Comparison of ENCODE assay signal across 1 cellular context in genomic region chr5:175867587-175868347, GRCh38.
TF ChIP-seq lines count a peak whose summit lies in the region.

No MANE protein-coding gene starts in this region.

TF ChIP-seq in HepG2, 621 proteins besides CTCF, POLR2A, EP300 and RAD21 (continued from another document and continues in another):
- TF ChIP-seq ZC3H4 (CRISPR knock-in tag; IDR thresholded peaks at IDR 0.05; ENCODE audit: borderline replicate concordance) (no peak), JDP2 (CRISPR knock-in tag; IDR thresholded peaks at IDR 0.05; ENCODE audit: borderline replicate concordance) (no peak), ZNF329 (CRISPR knock-in tag; IDR thresholded peaks at IDR 0.05; ENCODE audit: low read depth) (no peak), FLYWCH1 (CRISPR knock-in tag; IDR thresholded peaks at IDR 0.05) (no peak), MLX (CRISPR knock-in tag; IDR thresholded peaks at IDR 0.05) (peak; percentile 80), SIX1 (CRISPR knock-in tag; IDR thresholded peaks at IDR 0.05; ENCODE audit: borderline replicate concordance) (0 out of 2 replicates have a peak, but pooled peaks have one; percentile 20), ZBTB7A (CRISPR knock-in tag; IDR thresholded peaks at IDR 0.05) (no peak), ZNF280D (CRISPR knock-in tag; IDR thresholded peaks at IDR 0.05) (peak; percentile 37; the same call in 1 of the 2 replicates), CCDC6 (CRISPR knock-in tag; IDR thresholded peaks at IDR 0.05) (peak; percentile 31; the same call in 1 of the 2 replicates), ZNF367 (CRISPR knock-in tag; IDR thresholded peaks at IDR 0.05; ENCODE audit: borderline replicate concordance) (no peak), MIER2 (CRISPR knock-in tag; IDR thresholded peaks at IDR 0.05) (peak; percentile 94), ZNF224 (CRISPR knock-in tag; IDR thresholded peaks at IDR 0.05) (no peak), ZNF160 (CRISPR knock-in tag; IDR thresholded peaks at IDR 0.05) (no peak), ZFP36L1 (CRISPR knock-in tag; IDR thresholded peaks at IDR 0.05) (no peak), ZFP91 (CRISPR knock-in tag; IDR thresholded peaks at IDR 0.05; ENCODE audit: borderline replicate concordance) (peak; percentile 48), E2F1 (CRISPR knock-in tag; IDR thresholded peaks at IDR 0.05) (no peak), SOX5 (CRISPR knock-in tag; IDR thresholded peaks at IDR 0.05; ENCODE audit: borderline replicate concordance) (peak; percentile 80), DNMT1 (CRISPR knock-in tag; IDR thresholded peaks at IDR 0.05) (no peak), ZFAT (CRISPR knock-in tag; conservative IDR thresholded peaks at IDR 0.05) (no peak), ZNF264 (CRISPR knock-in tag; IDR thresholded peaks at IDR 0.05) (0 out of 2 replicates have a peak, but pooled peaks have one; percentile 59), KAT8 (CRISPR knock-in tag; IDR thresholded peaks at IDR 0.05) (peak; percentile 49; the same call in 1 of the 2 replicates), RFXAP (CRISPR knock-in tag; IDR thresholded peaks at IDR 0.05; ENCODE audit: borderline replicate concordance) (no peak), ATF4 (CRISPR knock-in tag; IDR thresholded peaks at IDR 0.05) (peak in 1 of 2 experiments; percentile 90; a peak in 2 of 4 replicates), ZNF17 (CRISPR knock-in tag; IDR thresholded peaks at IDR 0.05) (no peak), ZNF577 (CRISPR knock-in tag; IDR thresholded peaks at IDR 0.05; ENCODE audit: borderline replicate concordance, low read depth) (no peak), CC2D1A (CRISPR knock-in tag; IDR thresholded peaks at IDR 0.05) (no peak), ZNF180 (CRISPR knock-in tag; IDR thresholded peaks at IDR 0.05; ENCODE audit: borderline replicate concordance, low read depth) (no peak), MAFF (IDR thresholded peaks at IDR 0.05; ENCODE audit: low read depth, low read length) (no peak), NFE2L2 (IDR thresholded peaks at IDR 0.05; ENCODE audit: low read length) (no peak), ZNF530 (CRISPR knock-in tag; IDR thresholded peaks at IDR 0.05; ENCODE audit: low read depth) (no peak), ZNF281 (CRISPR knock-in tag; IDR thresholded peaks at IDR 0.05; ENCODE audit: borderline replicate concordance) (peak; percentile 72; the same call in 1 of the 2 replicates), ATF3 (CRISPR knock-in tag; IDR thresholded peaks at IDR 0.05) (peak; percentile 67; the same call in 1 of the 2 replicates), ZNF816 (CRISPR knock-in tag; IDR thresholded peaks at IDR 0.05; ENCODE audit: borderline replicate concordance) (no peak), ZSCAN9 (CRISPR knock-in tag; IDR thresholded peaks at IDR 0.05; ENCODE audit: borderline replicate concordance) (peak; percentile 58; the same call in 1 of the 2 replicates), ZNF446 (CRISPR knock-in tag; IDR thresholded peaks at IDR 0.05) (no peak), ZKSCAN1 (IDR thresholded peaks at IDR 0.05; ENCODE audit: low read length) (no peak), ZNF414 (CRISPR knock-in tag; IDR thresholded peaks at IDR 0.05) (no peak), RELA (CRISPR knock-in tag; IDR thresholded peaks at IDR 0.05) (no peak), HOXA3 (CRISPR knock-in tag; IDR thresholded peaks at IDR 0.05) (peak; percentile 68; the same call in 1 of the 2 replicates), ZNF549 (CRISPR knock-in tag; IDR thresholded peaks at IDR 0.05) (no peak), AFF4 (CRISPR knock-in tag; IDR thresholded peaks at IDR 0.05) (0 out of 2 replicates have a peak, but pooled peaks have one; percentile 60), RBFOX2 (IDR thresholded peaks at IDR 0.05; ENCODE audit: low read depth, low read length) (peak; percentile 48; the same call in 1 of the 2 replicates), MBD4 (IDR thresholded peaks at IDR 0.05; ENCODE audit: borderline replicate concordance, low read length) (no peak), HOXA9 (CRISPR knock-in tag; IDR thresholded peaks at IDR 0.05; ENCODE audit: borderline replicate concordance) (no peak), STAG1 (CRISPR knock-in tag; IDR thresholded peaks at IDR 0.05) (peak; percentile 70)
